ENCODE assay signal across 9 cellular contexts in genomic region chr19:49029749-49030148, GRCh38. TPM values are rescaled to one million over a fixed set of nuclear protein-coding genes. Genes with fewer than 3 reads are reported as not detected.
"Had no signal": no experiment of that assay in that cellular context is flagged by ENCODE, and none has a peak within 500 bp of the region (broad histone marks: within the 10 kb centered on the region; RNA-seq: fewer than 3 reads in every experiment).

No MANE protein-coding gene starts in this region.

RNA-seq across cellular contexts. Expression of gene CGB2, which starts 1.9 kb away (rescaled TPM):
- total RNA-seq: activated CD4-positive, alpha-beta memory T cell treated with anti-CD3 and anti-CD28 coated beads, Interleukin-2, amount 10 ng/mL, durations not matched to agents 7 days and 5 days; activated CD8-positive, alpha-beta memory T cell treated with anti-CD3 and anti-CD28 coated beads for 36 hours; activated naive CD4-positive, alpha-beta T cell treated with anti-CD3 and anti-CD28 coated beads for 36 hours; activated T-helper 17 cell treated with anti-CD3 and anti-CD28 coated beads, Interleukin-2, amount 50 U/mL, for 72 hours; bronchial epithelial cell; Peyer's patch; SK-MEL-5; T-cell had no signal

RNA-seq across cellular contexts. Expression of gene CGB3, which starts 5.6 kb away (rescaled TPM):
- total RNA-seq: activated CD4-positive, alpha-beta memory T cell treated with anti-CD3 and anti-CD28 coated beads, Interleukin-2, amount 10 ng/mL, durations not matched to agents 7 days and 5 days; activated CD4-positive, alpha-beta T cell treated with anti-CD3 and anti-CD28 coated beads for 36 hours; activated CD8-positive, alpha-beta memory T cell treated with anti-CD3 and anti-CD28 coated beads for 36 hours; activated naive CD4-positive, alpha-beta T cell treated with anti-CD3 and anti-CD28 coated beads for 36 hours; activated T-helper 17 cell treated with anti-CD3 and anti-CD28 coated beads, Interleukin-2, amount 50 U/mL, for 72 hours; bronchial epithelial cell; Peyer's patch; SK-MEL-5; T-cell had no signal

RNA-seq across cellular contexts. Expression of gene CGB1, which starts 6.9 kb away (rescaled TPM):
- total RNA-seq: activated CD4-positive, alpha-beta memory T cell treated with anti-CD3 and anti-CD28 coated beads, Interleukin-2, amount 10 ng/mL, durations not matched to agents 7 days and 5 days; activated CD4-positive, alpha-beta T cell treated with anti-CD3 and anti-CD28 coated beads for 36 hours; activated CD8-positive, alpha-beta memory T cell treated with anti-CD3 and anti-CD28 coated beads for 36 hours; activated naive CD4-positive, alpha-beta T cell treated with anti-CD3 and anti-CD28 coated beads for 36 hours; activated T-helper 17 cell treated with anti-CD3 and anti-CD28 coated beads, Interleukin-2, amount 50 U/mL, for 72 hours; bronchial epithelial cell; Peyer's patch; SK-MEL-5; T-cell had no signal

RNA-seq across cellular contexts. Expression of gene LHB, which starts 12.9 kb away (rescaled TPM):
- total RNA-seq: activated CD8-positive, alpha-beta memory T cell treated with anti-CD3 and anti-CD28 coated beads for 36 hours; activated naive CD4-positive, alpha-beta T cell treated with anti-CD3 and anti-CD28 coated beads for 36 hours; activated T-helper 17 cell treated with anti-CD3 and anti-CD28 coated beads, Interleukin-2, amount 50 U/mL, for 72 hours; bronchial epithelial cell; SK-MEL-5 had no signal

RNA-seq across cellular contexts. Expression of gene CGB5, which starts 13.9 kb away (rescaled TPM):
- total RNA-seq: activated CD4-positive, alpha-beta memory T cell treated with anti-CD3 and anti-CD28 coated beads, Interleukin-2, amount 10 ng/mL, durations not matched to agents 7 days and 5 days; activated CD4-positive, alpha-beta T cell treated with anti-CD3 and anti-CD28 coated beads for 36 hours; activated CD8-positive, alpha-beta memory T cell treated with anti-CD3 and anti-CD28 coated beads for 36 hours; activated naive CD4-positive, alpha-beta T cell treated with anti-CD3 and anti-CD28 coated beads for 36 hours; activated T-helper 17 cell treated with anti-CD3 and anti-CD28 coated beads, Interleukin-2, amount 50 U/mL, for 72 hours; Peyer's patch; SK-MEL-5; T-cell had no signal
